8 cellular contexts compared by ENCODE assay signal in genomic region chr2:227766361-227766883, GRCh38. TPM values are rescaled to one million over a fixed set of nuclear protein-coding genes. Genes with fewer than 3 reads are reported as not detected.
DNase-seq lines count a peak whose midpoint lies in the region; ATAC-seq lines count a peak whose summit lies in the region.

No MANE protein-coding gene starts in this region.

- ATAC-seq in GM18861 (IDR thresholded peaks at IDR 0.05; ENCODE audit: unreplicated experiment), result peak; percentile 97
- ATAC-seq in HG03060 (IDR thresholded peaks at IDR 0.05; ENCODE audit: low read depth, unreplicated experiment), result peak; percentile 88

- DNase-seq in AML-193 (lab: John Stamatoyannopoulos, UW) (peak; percentile 38 to 52), NCI-H345 treated with DMSO at 0.1 percent for 48 hours (lab: John Stamatoyannopoulos, UW; ENCODE audit: unreplicated experiment) (peak; percentile 47), dedifferentiated amniotic fluid mesenchymal stem cell (ENCODE audit: extremely low spot score) (peak; percentile 67), lung microvascular endothelial cell (ENCODE audit: low read depth in 2 of 2) (peak; percentile 81 to 84)
- peak; percentile 77 for DNase-seq in activated CD4-positive, alpha-beta T cell treated with anti-CD3 and anti-CD28 coated beads for 48 hours
- DNase-seq in stimulated activated CD8-positive, alpha-beta memory T cell treated with anti-CD3 and anti-CD28 coated beads, Interleukin-15, amount 100 ng/mL, for 1 hour (ENCODE audit: low read depth), result peak; percentile 14

RNA-seq across cellular contexts. Expression of gene SCYGR8, which starts 20.7 kb away (rescaled TPM):
- total RNA-seq in lung microvascular endothelial cell, result not detected in 2 replicates

RNA-seq across cellular contexts. Expression of gene SCYGR7, which starts 38.3 kb away (rescaled TPM):
- total RNA-seq in lung microvascular endothelial cell, result not detected in 2 replicates

RNA-seq across cellular contexts. Expression of gene SCYGR6, which starts 41.9 kb away (rescaled TPM):
- total RNA-seq in lung microvascular endothelial cell, result not detected in 2 replicates

RNA-seq across cellular contexts. Expression of gene CCL20, which starts 47.2 kb away (rescaled TPM):
- total RNA-seq in lung microvascular endothelial cell, result 0.60 and 2.8 TPM in 2 replicates

RNA-seq across cellular contexts. Expression of gene SLC19A3, which starts 48.6 kb away (rescaled TPM):
- total RNA-seq in lung microvascular endothelial cell, result not detected in 2 replicates

Comparison
In these comparisons a context has a peak if more than half of its experiments do, and no peak if none do; other contexts are left out.
1. Peak in every context shown above with its lines: DNase-seq and ATAC-seq.
2. DNase-seq: peak in every context shown above with its lines; median percentile 82 in lung microvascular endothelial cell; 77 in activated CD4-positive, alpha-beta T cell treated with anti-CD3 and anti-CD28 coated beads for 48 hours; 67 in dedifferentiated amniotic fluid mesenchymal stem cell; 47 in NCI-H345 treated with DMSO at 0.1 percent for 48 hours; 45 in AML-193; 14 in stimulated activated CD8-positive, alpha-beta memory T cell treated with anti-CD3 and anti-CD28 coated beads, Interleukin-15, amount 100 ng/mL, for 1 hour.